8 cellular contexts compared by ENCODE assay signal in the genomic region with DNA sequence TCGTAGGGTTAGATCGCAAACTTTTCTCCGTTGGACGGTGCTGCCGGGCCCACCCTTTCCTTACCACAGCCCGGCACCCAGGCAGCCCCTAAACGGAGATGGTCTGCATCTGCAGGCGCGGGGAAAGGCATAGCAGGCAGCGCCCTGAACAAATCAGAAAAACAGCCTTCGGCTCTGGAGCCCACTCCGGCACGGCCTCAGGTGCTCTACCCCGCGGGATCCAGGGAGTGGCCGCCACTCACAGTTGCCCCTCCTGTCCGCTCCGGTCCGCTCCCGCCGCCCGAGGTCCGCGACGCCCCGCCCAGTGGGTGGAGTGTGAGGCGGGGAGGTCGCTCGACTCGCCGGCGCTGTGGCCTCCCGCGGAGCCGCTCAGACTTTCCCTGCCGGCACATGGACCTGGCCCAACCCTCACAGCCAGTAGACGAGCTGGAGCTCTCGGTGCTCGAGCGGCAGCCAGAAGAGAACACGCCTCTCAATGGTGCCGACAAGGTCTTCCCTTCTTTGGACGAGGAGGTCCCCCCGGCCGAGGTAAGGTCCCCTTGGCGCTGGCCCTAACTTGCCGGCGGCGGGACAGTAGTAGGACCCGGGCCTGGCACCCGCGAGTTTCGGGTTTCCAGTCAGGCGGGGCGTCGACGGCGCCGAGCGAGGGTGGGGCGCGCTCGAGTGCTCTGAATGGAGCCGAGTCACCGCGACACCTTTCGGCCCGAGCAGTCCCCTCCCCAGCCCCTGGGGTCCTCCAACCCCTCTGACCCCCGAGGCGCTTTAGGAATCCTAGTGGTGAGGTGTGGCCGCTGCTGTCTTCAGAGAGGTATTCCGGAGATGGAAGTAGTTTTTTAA. TPM values are rescaled to one million over a fixed set of nuclear protein-coding genes. Genes with fewer than 3 reads are reported as not detected.
A peak's percentile ranks its signal among the peaks of the same experiment; 100 is the strongest.
DNase-seq lines count a peak whose midpoint lies in the region; ATAC-seq, FAIRE-seq and TF ChIP-seq lines count a peak whose summit lies in the region.

A gene with protein sequence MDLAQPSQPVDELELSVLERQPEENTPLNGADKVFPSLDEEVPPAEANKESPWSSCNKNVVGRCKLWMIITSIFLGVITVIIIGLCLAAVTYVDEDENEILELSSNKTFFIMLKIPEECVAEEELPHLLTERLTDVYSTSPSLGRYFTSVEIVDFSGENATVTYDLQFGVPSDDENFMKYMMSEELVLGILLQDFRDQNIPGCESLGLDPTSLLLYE (plus strand): TSS at position 372 of the 837 bp plus-strand sequence. CDS start 19 bp downstream, at position 391.

- H3K27ac ChIP-seq in endothelial cell of umbilical vein (ENCODE audit: insufficient read depth, low read depth, low read length) = peak within 1 kb of the TSS; percentile 1

- H3K9ac ChIP-seq in endothelial cell of umbilical vein (replicated peaks; ENCODE audit: extremely low read depth, insufficient read depth, low read length) = peak within 1 kb of the TSS; percentile 43

- POLR2A ChIA-PET in endothelial cell of umbilical vein (lab: Charles Lee) = no interaction called here

- dilution Hi-C loops in endothelial cell of umbilical vein (cut with MboI; ENCODE audit: extremely low pct_ligation_motif_present, low sequenced_read_pairs) = no loop called here

- H3K9me1 ChIP-seq in endothelial cell of umbilical vein (replicated peaks; ENCODE audit: control insufficient read depth, extremely low read depth, insufficient read depth, low read length) = no peaks in the 10 kb centered on the region

- peaks cover 5% of the 10 kb centered on the region for H3K27me3 Mint-ChIP-seq in mesothelial cell of epicardium (ENCODE audit: low read depth)

- DNase-seq in AG08395 (ENCODE audit: low spot score) (peak; percentile 92), NCI-H82 (lab: John Stamatoyannopoulos, UW) (peak; percentile 90), activated T-cell treated with anti-CD3 and anti-CD28 coated beads for 1 hour (ENCODE audit: low read depth) (peak; percentile 36), endothelial cell of umbilical vein (ENCODE audit: low read depth, low spot score) (peak; percentile 83), mesothelial cell of epicardium (ENCODE audit: low spot score in 2 of 2, unreplicated experiment in 2 of 2) (peak; percentile 65 to 70)
- DNase-seq in stimulated activated CD8-positive, alpha-beta memory T cell treated with anti-CD3 and anti-CD28 coated beads, Interleukin-2, amount 100 ng/mL, for 1 hour (ENCODE audit: low read depth in 2 of 2) = peak; percentile 12

- peak within 1 kb of the TSS; percentile 1 to 70 (median 46) for H3K4me3 ChIP-seq in endothelial cell of umbilical vein (replicated peaks in 1 of 3; ENCODE audit: insufficient read depth in 1 of 3, low read depth in 1 of 3, low read length in 3 of 3)

- CTCF ChIA-PET in endothelial cell of umbilical vein (lab: Charles Lee) = interaction anchor here (1.8 to 1.9 kb wide), 2 partner anchors 11 to 26 kb away, joined by 7 to 13 read pairs; no protein-coding TSS in a partner anchor

- ATAC-seq in GM19023 (IDR thresholded peaks at IDR 0.05; ENCODE audit: unreplicated experiment) (peak; percentile 95), HG03175 (IDR thresholded peaks at IDR 0.05; ENCODE audit: unreplicated experiment) (peak; percentile 90)

- peak within 1 kb of the TSS; percentile 74 for H3K4me2 ChIP-seq in endothelial cell of umbilical vein (ENCODE audit: insufficient read depth, low read length)

- H3K27ac Mint-ChIP-seq in mesothelial cell of epicardium = peak within 1 kb of the TSS; percentile 55

- H3K36me3 Mint-ChIP-seq in mesothelial cell of epicardium = no peaks in the 10 kb centered on the region

- H3K9me3 ChIP-seq in endothelial cell of umbilical vein (replicated peaks; ENCODE audit: control insufficient read depth, insufficient read depth, low read length) = no peaks in the 10 kb centered on the region

- H3K36me3 ChIP-seq in endothelial cell of umbilical vein (ENCODE audit: control insufficient read depth in 2 of 2, extremely low read depth in 1 of 2, insufficient read depth in 2 of 2, low read length in 2 of 2) = no peaks in the 10 kb centered on the region

- no peak for TF ChIP-seq CTCF in endothelial cell of umbilical vein (IDR thresholded peaks at IDR 0.05; ENCODE audit: extremely low read depth in 1 of 2, insufficient read depth in 1 of 2, low read depth in 1 of 2, low read length in 2 of 2)
- TF ChIP-seq CTCF in mesothelial cell of epicardium (IDR thresholded peaks at IDR 0.05; ENCODE audit: unreplicated experiment) = no peak

- TF ChIP-seq POLR2A in endothelial cell of umbilical vein (IDR thresholded peaks at IDR 0.05; ENCODE audit: low read depth, low read length) = peak; percentile 53

- no peaks in the 10 kb centered on the region for H3K79me2 ChIP-seq in endothelial cell of umbilical vein (ENCODE audit: control insufficient read depth, insufficient read depth, low read length)

- no peaks in the 10 kb centered on the region for H3K27me3 ChIP-seq in endothelial cell of umbilical vein (ENCODE audit: control insufficient read depth in 2 of 2, insufficient read depth in 2 of 2, low read length in 2 of 2)

- intact Hi-C loops in endothelial cell of umbilical vein (cut with micrococcal nuclease) = no loop called here

- FAIRE-seq in endothelial cell of umbilical vein (lab: Jason Lieb, UNC) = peak; percentile 85

- H2AFZ ChIP-seq in endothelial cell of umbilical vein (ENCODE audit: low read depth, low read length) = peak within 1 kb of the TSS; percentile 42

- peaks cover 16% of the 10 kb centered on the region for H3K4me1 ChIP-seq in endothelial cell of umbilical vein (ENCODE audit: control insufficient read depth, extremely low read depth, insufficient read depth, low read length)

- no peaks in the 10 kb centered on the region for H4K20me1 ChIP-seq in endothelial cell of umbilical vein (replicated peaks; ENCODE audit: control insufficient read depth, extremely low read depth, insufficient read depth, low read length)

- no peaks in the 10 kb centered on the region for H3K9me3 Mint-ChIP-seq in mesothelial cell of epicardium

- peak within 1 kb of the TSS; percentile 71 for H3K4me3 Mint-ChIP-seq in mesothelial cell of epicardium

- H3K4me1 Mint-ChIP-seq in mesothelial cell of epicardium = peaks cover 46% of the 10 kb centered on the region

- BruUV-seq in endothelial cell of umbilical vein (replicated peaks; lab: Mats Ljungman, UMichigan) = TSS peak; percentile 66

TF ChIP-seq in endothelial cell of umbilical vein, 7 proteins besides CTCF, POLR2A, EP300 and RAD21:
- TF ChIP-seq GATA2 (IDR thresholded peaks at IDR 0.05; ENCODE audit: insufficient read depth, insufficient read length, low read depth, low read length) (no peak), EZH2 (IDR thresholded peaks at IDR 0.05; ENCODE audit: borderline replicate concordance, low read depth, low read length, severe bottlenecking) (no peak), POLR2AphosphoS5 (IDR thresholded peaks at IDR 0.05; ENCODE audit: insufficient read depth, low read depth, low read length) (peak; percentile 61), JUN (IDR thresholded peaks at IDR 0.05; ENCODE audit: borderline replicate concordance, insufficient read depth, insufficient read length, low read depth) (no peak), MYC (IDR thresholded peaks at IDR 0.05; ENCODE audit: low read depth, low read length) (no peak)
- TF ChIP-seq, protein P1, sequence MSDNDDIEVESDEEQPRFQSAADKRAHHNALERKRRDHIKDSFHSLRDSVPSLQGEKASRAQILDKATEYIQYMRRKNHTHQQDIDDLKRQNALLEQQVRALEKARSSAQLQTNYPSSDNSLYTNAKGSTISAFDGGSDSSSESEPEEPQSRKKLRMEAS (IDR thresholded peaks at IDR 0.05; ENCODE audit: insufficient read depth, insufficient read length) = peak; percentile 52
TF ChIP-seq in endothelial cell of umbilical vein: peak in this region for 2.

RNA-seq across cellular contexts. Expression of the gene that starts here (rescaled TPM):
- total RNA-seq in endothelial cell of umbilical vein (2.1 and 4.6 TPM in 2 replicates), mesothelial cell of epicardium (4.2 to 4.7 TPM (median 4.5 TPM) in 3 replicates)
- polyA plus RNA-seq in endothelial cell of umbilical vein = 2.9 and 4.2 TPM in 2 replicates
- 2.3 and 2.6 TPM in 2 replicates for polyA plus RNA-seq in endothelial cell of umbilical vein (2011; cell fraction: cytosol; rRNA removed)
- polyA plus RNA-seq in endothelial cell of umbilical vein (2011; cell fraction: nucleus; rRNA removed) = 7.8 and 9.8 TPM in 2 replicates
- polyA plus RNA-seq in endothelial cell of umbilical vein (2012) = 1.8 and 4.0 TPM in 2 replicates
- polyA minus RNA-seq in endothelial cell of umbilical vein = 6.1 and 6.8 TPM in 2 replicates
- 4.4 TPM for polyA minus RNA-seq in endothelial cell of umbilical vein (2011; cell fraction: cytosol; rRNA and poly(A)+ RNA removed)
- polyA minus RNA-seq in endothelial cell of umbilical vein (2011; cell fraction: nucleus; rRNA and poly(A)+ RNA removed) = 11.0 and 14.6 TPM in 2 replicates

Comparison
In these comparisons a context has a peak if more than half of its experiments do, and no peak if none do; other contexts are left out.
1. Peak in every context shown above with its lines: DNase-seq, ATAC-seq, H3K4me3 ChIP-seq and H3K27ac ChIP-seq.
2. DNase-seq: peak in every context shown above with its lines; median percentile 92 in AG08395; 90 in NCI-H82; 83 in endothelial cell of umbilical vein; 68 in mesothelial cell of epicardium; 36 in activated T-cell treated with anti-CD3 and anti-CD28 coated beads for 1 hour; 12 in stimulated activated CD8-positive, alpha-beta memory T cell treated with anti-CD3 and anti-CD28 coated beads, Interleukin-2, amount 100 ng/mL, for 1 hour.